2 cellular contexts compared by ENCODE assay signal in the genomic region with DNA sequence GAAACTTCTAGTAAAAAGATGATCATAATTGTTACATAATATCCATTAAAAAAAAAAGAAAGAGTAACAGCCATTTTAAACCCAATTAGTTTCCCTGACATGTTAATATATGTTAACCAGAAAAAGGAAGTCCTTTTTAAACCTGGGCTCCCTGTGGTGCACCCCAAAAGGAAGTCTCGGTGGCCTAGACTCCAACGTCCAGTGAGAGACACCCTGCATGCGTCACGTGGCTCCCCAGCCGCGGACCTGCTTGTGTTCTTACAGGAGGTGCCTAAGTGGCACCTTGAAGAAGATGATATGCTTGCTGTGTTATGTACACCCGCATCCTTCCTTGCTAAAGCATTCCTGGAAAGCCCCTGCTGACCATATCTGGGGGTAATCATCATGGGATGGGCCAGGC.
TF ChIP-seq lines count a peak whose summit lies in the region.

No MANE protein-coding gene starts in this region.

TF ChIP-seq in IMR-90, 13 proteins besides CTCF, POLR2A, EP300 and RAD21:
- TF ChIP-seq NFE2L2 (IDR thresholded peaks at IDR 0.05; ENCODE audit: low read depth, low read length): no peak
- TF ChIP-seq BHLHE40 (IDR thresholded peaks at IDR 0.05; ENCODE audit: low read depth, low read length): no peak
- TF ChIP-seq, protein P1, sequence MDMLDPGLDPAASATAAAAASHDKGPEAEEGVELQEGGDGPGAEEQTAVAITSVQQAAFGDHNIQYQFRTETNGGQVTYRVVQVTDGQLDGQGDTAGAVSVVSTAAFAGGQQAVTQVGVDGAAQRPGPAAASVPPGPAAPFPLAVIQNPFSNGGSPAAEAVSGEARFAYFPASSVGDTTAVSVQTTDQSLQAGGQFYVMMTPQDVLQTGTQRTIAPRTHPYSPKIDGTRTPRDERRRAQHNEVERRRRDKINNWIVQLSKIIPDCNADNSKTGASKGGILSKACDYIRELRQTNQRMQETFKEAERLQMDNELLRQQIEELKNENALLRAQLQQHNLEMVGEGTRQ (IDR thresholded peaks at IDR 0.05; ENCODE audit: low read depth, low read length): no peak
- no peak for TF ChIP-seq CEBPB (IDR thresholded peaks at IDR 0.05; ENCODE audit: low read depth, low read length)
- no peak for TF ChIP-seq SMC3 (IDR thresholded peaks at IDR 0.05; ENCODE audit: low read depth, low read length)
TF ChIP-seq in IMR-90: peak in this region for 0.

TF ChIP-seq in H1, 55 proteins besides CTCF, POLR2A, EP300 and RAD21:
- TF ChIP-seq RFX5 (IDR thresholded peaks at IDR 0.05; ENCODE audit: borderline replicate concordance, low read depth, low read length): no peak
- TF ChIP-seq SUZ12 (IDR thresholded peaks at IDR 0.05; ENCODE audit: low read length): no peak
- TF ChIP-seq, protein P2, sequence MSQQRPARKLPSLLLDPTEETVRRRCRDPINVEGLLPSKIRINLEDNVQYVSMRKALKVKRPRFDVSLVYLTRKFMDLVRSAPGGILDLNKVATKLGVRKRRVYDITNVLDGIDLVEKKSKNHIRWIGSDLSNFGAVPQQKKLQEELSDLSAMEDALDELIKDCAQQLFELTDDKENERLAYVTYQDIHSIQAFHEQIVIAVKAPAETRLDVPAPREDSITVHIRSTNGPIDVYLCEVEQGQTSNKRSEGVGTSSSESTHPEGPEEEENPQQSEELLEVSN (IDR thresholded peaks at IDR 0.05): no peak
- TF ChIP-seq JUN (IDR thresholded peaks at IDR 0.05; ENCODE audit: low read depth, low read length): no peak
- TF ChIP-seq CBX5 (IDR thresholded peaks at IDR 0.05; ENCODE audit: low read depth, low read length): no peak
- TF ChIP-seq TBP (IDR thresholded peaks at IDR 0.05; ENCODE audit: low read depth, low read length): no peak
- no peak for TF ChIP-seq MAFK (IDR thresholded peaks at IDR 0.05; ENCODE audit: low read depth, low read length)
- TF ChIP-seq YY1 (IDR thresholded peaks at IDR 0.05; ENCODE audit: low read depth, low read length): no peak
- TF ChIP-seq BRCA1 (IDR thresholded peaks at IDR 0.05; ENCODE audit: low read depth, low read length): no peak
- TF ChIP-seq FOSL1 (IDR thresholded peaks at IDR 0.05; ENCODE audit: insufficient read depth, low read depth, low read length): no peak
- no peak for TF ChIP-seq RNF2 (IDR thresholded peaks at IDR 0.05; ENCODE audit: borderline replicate concordance, low read depth, low read length, missing control alignments, poor library complexity, severe bottlenecking)
- TF ChIP-seq, protein P3, sequence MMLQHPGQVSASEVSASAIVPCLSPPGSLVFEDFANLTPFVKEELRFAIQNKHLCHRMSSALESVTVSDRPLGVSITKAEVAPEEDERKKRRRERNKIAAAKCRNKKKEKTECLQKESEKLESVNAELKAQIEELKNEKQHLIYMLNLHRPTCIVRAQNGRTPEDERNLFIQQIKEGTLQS (IDR thresholded peaks at IDR 0.05; ENCODE audit: insufficient read depth, low read depth, low read length): no peak
- TF ChIP-seq, protein P1 (IDR thresholded peaks at IDR 0.05; ENCODE audit: low read length): no peak
- TF ChIP-seq KDM1A (IDR thresholded peaks at IDR 0.05; ENCODE audit: borderline replicate concordance, low read length): no peak
- no peak for TF ChIP-seq CBX8 (IDR thresholded peaks at IDR 0.05; ENCODE audit: borderline replicate concordance, low read depth, low read length)
- no peak for TF ChIP-seq NANOG (IDR thresholded peaks at IDR 0.05; ENCODE audit: insufficient read depth, low read depth, low read length, poor library complexity, severe bottlenecking)
- TF ChIP-seq, protein P4, sequence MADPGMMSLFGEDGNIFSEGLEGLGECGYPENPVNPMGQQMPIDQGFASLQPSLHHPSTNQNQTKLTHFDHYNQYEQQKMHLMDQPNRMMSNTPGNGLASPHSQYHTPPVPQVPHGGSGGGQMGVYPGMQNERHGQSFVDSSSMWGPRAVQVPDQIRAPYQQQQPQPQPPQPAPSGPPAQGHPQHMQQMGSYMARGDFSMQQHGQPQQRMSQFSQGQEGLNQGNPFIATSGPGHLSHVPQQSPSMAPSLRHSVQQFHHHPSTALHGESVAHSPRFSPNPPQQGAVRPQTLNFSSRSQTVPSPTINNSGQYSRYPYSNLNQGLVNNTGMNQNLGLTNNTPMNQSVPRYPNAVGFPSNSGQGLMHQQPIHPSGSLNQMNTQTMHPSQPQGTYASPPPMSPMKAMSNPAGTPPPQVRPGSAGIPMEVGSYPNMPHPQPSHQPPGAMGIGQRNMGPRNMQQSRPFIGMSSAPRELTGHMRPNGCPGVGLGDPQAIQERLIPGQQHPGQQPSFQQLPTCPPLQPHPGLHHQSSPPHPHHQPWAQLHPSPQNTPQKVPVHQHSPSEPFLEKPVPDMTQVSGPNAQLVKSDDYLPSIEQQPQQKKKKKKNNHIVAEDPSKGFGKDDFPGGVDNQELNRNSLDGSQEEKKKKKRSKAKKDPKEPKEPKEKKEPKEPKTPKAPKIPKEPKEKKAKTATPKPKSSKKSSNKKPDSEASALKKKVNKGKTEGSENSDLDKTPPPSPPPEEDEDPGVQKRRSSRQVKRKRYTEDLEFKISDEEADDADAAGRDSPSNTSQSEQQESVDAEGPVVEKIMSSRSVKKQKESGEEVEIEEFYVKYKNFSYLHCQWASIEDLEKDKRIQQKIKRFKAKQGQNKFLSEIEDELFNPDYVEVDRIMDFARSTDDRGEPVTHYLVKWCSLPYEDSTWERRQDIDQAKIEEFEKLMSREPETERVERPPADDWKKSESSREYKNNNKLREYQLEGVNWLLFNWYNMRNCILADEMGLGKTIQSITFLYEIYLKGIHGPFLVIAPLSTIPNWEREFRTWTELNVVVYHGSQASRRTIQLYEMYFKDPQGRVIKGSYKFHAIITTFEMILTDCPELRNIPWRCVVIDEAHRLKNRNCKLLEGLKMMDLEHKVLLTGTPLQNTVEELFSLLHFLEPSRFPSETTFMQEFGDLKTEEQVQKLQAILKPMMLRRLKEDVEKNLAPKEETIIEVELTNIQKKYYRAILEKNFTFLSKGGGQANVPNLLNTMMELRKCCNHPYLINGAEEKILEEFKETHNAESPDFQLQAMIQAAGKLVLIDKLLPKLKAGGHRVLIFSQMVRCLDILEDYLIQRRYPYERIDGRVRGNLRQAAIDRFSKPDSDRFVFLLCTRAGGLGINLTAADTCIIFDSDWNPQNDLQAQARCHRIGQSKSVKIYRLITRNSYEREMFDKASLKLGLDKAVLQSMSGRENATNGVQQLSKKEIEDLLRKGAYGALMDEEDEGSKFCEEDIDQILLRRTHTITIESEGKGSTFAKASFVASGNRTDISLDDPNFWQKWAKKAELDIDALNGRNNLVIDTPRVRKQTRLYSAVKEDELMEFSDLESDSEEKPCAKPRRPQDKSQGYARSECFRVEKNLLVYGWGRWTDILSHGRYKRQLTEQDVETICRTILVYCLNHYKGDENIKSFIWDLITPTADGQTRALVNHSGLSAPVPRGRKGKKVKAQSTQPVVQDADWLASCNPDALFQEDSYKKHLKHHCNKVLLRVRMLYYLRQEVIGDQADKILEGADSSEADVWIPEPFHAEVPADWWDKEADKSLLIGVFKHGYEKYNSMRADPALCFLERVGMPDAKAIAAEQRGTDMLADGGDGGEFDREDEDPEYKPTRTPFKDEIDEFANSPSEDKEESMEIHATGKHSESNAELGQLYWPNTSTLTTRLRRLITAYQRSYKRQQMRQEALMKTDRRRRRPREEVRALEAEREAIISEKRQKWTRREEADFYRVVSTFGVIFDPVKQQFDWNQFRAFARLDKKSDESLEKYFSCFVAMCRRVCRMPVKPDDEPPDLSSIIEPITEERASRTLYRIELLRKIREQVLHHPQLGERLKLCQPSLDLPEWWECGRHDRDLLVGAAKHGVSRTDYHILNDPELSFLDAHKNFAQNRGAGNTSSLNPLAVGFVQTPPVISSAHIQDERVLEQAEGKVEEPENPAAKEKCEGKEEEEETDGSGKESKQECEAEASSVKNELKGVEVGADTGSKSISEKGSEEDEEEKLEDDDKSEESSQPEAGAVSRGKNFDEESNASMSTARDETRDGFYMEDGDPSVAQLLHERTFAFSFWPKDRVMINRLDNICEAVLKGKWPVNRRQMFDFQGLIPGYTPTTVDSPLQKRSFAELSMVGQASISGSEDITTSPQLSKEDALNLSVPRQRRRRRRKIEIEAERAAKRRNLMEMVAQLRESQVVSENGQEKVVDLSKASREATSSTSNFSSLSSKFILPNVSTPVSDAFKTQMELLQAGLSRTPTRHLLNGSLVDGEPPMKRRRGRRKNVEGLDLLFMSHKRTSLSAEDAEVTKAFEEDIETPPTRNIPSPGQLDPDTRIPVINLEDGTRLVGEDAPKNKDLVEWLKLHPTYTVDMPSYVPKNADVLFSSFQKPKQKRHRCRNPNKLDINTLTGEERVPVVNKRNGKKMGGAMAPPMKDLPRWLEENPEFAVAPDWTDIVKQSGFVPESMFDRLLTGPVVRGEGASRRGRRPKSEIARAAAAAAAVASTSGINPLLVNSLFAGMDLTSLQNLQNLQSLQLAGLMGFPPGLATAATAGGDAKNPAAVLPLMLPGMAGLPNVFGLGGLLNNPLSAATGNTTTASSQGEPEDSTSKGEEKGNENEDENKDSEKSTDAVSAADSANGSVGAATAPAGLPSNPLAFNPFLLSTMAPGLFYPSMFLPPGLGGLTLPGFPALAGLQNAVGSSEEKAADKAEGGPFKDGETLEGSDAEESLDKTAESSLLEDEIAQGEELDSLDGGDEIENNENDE (IDR thresholded peaks at IDR 0.05; ENCODE audit: insufficient replicate concordance, low read length): no peak
- TF ChIP-seq CHD1 (IDR thresholded peaks at IDR 0.05; ENCODE audit: low read depth, low read length): no peak
